ENCODE assay signal across 13 cellular contexts in the genomic region with DNA sequence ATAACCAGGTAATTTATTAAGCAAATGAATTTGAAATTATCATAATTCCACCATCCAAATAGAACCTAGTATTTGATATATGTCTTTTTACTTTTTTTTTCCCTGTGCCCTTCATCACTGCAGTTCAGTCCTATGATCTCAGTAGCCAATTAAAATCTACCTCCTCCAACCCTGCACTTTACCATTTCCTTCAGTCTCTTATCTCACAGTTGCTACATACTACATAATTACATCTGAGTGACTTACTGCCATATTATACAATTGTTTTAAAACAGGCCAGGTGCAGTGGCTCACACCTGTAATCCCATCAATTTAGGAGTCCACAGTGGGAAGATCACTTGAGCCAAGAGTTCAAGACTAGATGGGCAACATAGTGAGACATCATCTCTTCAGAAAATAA.
DNase-seq lines count a peak whose midpoint lies in the region; ATAC-seq and TF ChIP-seq lines count a peak whose summit lies in the region.
"Had no signal": no experiment of that assay in that cellular context is flagged by ENCODE, and none has a peak within 500 bp of the region (broad histone marks: within the 10 kb centered on the region; RNA-seq: fewer than 3 reads in every experiment).

No MANE protein-coding gene starts in this region.

- no peaks in the 10 kb centered on the region for H3K27me3 ChIP-seq in Caco-2 (replicated peaks; ENCODE audit: control insufficient read depth, insufficient read depth, low read length)
- H3K27me3 ChIP-seq: BLaER1 treated with 17β-estradiol and CSF1 and Interleukin-3, amounts not matched to agents 10 nM and 100 nM had no signal

- no peak for ATAC-seq in activated naive CD8-positive, alpha-beta T cell treated with anti-CD3 and anti-CD28 coated beads, Interleukin-2, amount 50 U/mL, for 24 hours
- peak; percentile 86 for ATAC-seq in left colon
- ATAC-seq in naive thymus-derived CD8-positive, alpha-beta T cell: no peak
- ATAC-seq in HG03342 (IDR thresholded peaks at IDR 0.05; ENCODE audit: unreplicated experiment): no peak
- no peak for ATAC-seq in left cardiac atrium

- H3K27me3 Mint-ChIP-seq in activated naive CD8-positive, alpha-beta T cell treated with anti-CD3 and anti-CD28 coated beads for 36 hours: no peaks in the 10 kb centered on the region
- no peaks in the 10 kb centered on the region for H3K27me3 Mint-ChIP-seq in activated naive CD8-positive, alpha-beta T cell treated with anti-CD3 and anti-CD28 coated beads, Interleukin-2, amount 50 U/mL, for 24 hours
- H3K27me3 Mint-ChIP-seq in naive thymus-derived CD8-positive, alpha-beta T cell: no peaks in the 10 kb centered on the region
- H3K27me3 Mint-ChIP-seq in Caco-2 (ENCODE audit: insufficient read depth, unreplicated experiment): no peaks in the 10 kb centered on the region
- H3K27me3 Mint-ChIP-seq: B cell had no signal

- no peaks in the 10 kb centered on the region for H3K4me1 ChIP-seq in Caco-2

- no peak overlapping the region for H3K4me3 Mint-ChIP-seq in activated naive CD8-positive, alpha-beta T cell treated with anti-CD3 and anti-CD28 coated beads for 36 hours
- no peak overlapping the region for H3K4me3 Mint-ChIP-seq in activated naive CD8-positive, alpha-beta T cell treated with anti-CD3 and anti-CD28 coated beads, Interleukin-2, amount 50 U/mL, for 24 hours
- H3K4me3 Mint-ChIP-seq in naive thymus-derived CD8-positive, alpha-beta T cell: no peak overlapping the region
- no peak overlapping the region for H3K4me3 Mint-ChIP-seq in Caco-2 (ENCODE audit: unreplicated experiment)
- H3K4me3 Mint-ChIP-seq: B cell, H9 had no signal

- peak overlapping the region; percentile 32 for H3K27ac Mint-ChIP-seq in activated naive CD8-positive, alpha-beta T cell treated with anti-CD3 and anti-CD28 coated beads for 36 hours
- no peak overlapping the region for H3K27ac Mint-ChIP-seq in activated naive CD8-positive, alpha-beta T cell treated with anti-CD3 and anti-CD28 coated beads, Interleukin-2, amount 50 U/mL, for 24 hours
- peak overlapping the region in 7 of 10 donors; percentile 7 to 73 (median 39) for H3K27ac Mint-ChIP-seq in naive thymus-derived CD8-positive, alpha-beta T cell
- H3K27ac Mint-ChIP-seq in Caco-2 (ENCODE audit: unreplicated experiment): no peak overlapping the region
- H3K27ac Mint-ChIP-seq: B cell, H9 had no signal

- H3K4me1 Mint-ChIP-seq in activated naive CD8-positive, alpha-beta T cell treated with anti-CD3 and anti-CD28 coated beads for 36 hours: peaks cover 28% of the 10 kb centered on the region
- H3K4me1 Mint-ChIP-seq in activated naive CD8-positive, alpha-beta T cell treated with anti-CD3 and anti-CD28 coated beads, Interleukin-2, amount 50 U/mL, for 24 hours: peaks cover 32% of the 10 kb centered on the region
- peaks cover 15 to 48% (median 44%) of the 10 kb centered on the region in 4 donors for H3K4me1 Mint-ChIP-seq in naive thymus-derived CD8-positive, alpha-beta T cell
- H3K4me1 Mint-ChIP-seq in Caco-2 (ENCODE audit: low read depth, unreplicated experiment): no peaks in the 10 kb centered on the region
- H3K4me1 Mint-ChIP-seq: H9 had no signal

- CTCF ChIA-PET in Caco-2 (lab: Charles Lee): no interaction called here

- no peak overlapping the region for H3K4me3 ChIP-seq in Caco-2 (ENCODE audit: low read depth, low read length)
- H3K4me3 ChIP-seq: BLaER1 treated with 17β-estradiol and CSF1 and Interleukin-3, amounts not matched to agents 10 nM and 100 nM had no signal

- peaks cover 29% of the 10 kb centered on the region for H3K9me3 Mint-ChIP-seq in activated naive CD8-positive, alpha-beta T cell treated with anti-CD3 and anti-CD28 coated beads for 36 hours
- H3K9me3 Mint-ChIP-seq in activated naive CD8-positive, alpha-beta T cell treated with anti-CD3 and anti-CD28 coated beads, Interleukin-2, amount 50 U/mL, for 24 hours: peaks cover 25% of the 10 kb centered on the region
- peaks cover 4 to 28% (median 13%) of the 10 kb centered on the region in 9 donors for H3K9me3 Mint-ChIP-seq in naive thymus-derived CD8-positive, alpha-beta T cell
- H3K9me3 Mint-ChIP-seq in Caco-2 (ENCODE audit: unreplicated experiment): peaks cover 12% of the 10 kb centered on the region

- BruUV-seq in Caco-2 (replicated peaks; lab: Mats Ljungman, UMichigan): no TSS peak

- POLR2A ChIA-PET in naive thymus-derived CD8-positive, alpha-beta T cell (lab: Charles Lee): no interaction called here
- POLR2A ChIA-PET in Caco-2 (lab: Charles Lee): no interaction called here

- peaks cover 64% of the 10 kb centered on the region for H3K36me3 Mint-ChIP-seq in activated naive CD8-positive, alpha-beta T cell treated with anti-CD3 and anti-CD28 coated beads for 36 hours
- H3K36me3 Mint-ChIP-seq in activated naive CD8-positive, alpha-beta T cell treated with anti-CD3 and anti-CD28 coated beads, Interleukin-2, amount 50 U/mL, for 24 hours (ENCODE audit: low read depth): peaks cover 51% of the 10 kb centered on the region
- peaks cover 47 to 83% (median 73%) of the 10 kb centered on the region in 3 donors for H3K36me3 Mint-ChIP-seq in naive thymus-derived CD8-positive, alpha-beta T cell
- no peaks in the 10 kb centered on the region for H3K36me3 Mint-ChIP-seq in Caco-2 (ENCODE audit: insufficient read depth, unreplicated experiment)

- no peak for TF ChIP-seq CTCF in Caco-2 (IDR thresholded peaks at IDR 0.05; ENCODE audit: insufficient read depth in 1 of 2, low read depth in 1 of 2, low read length in 1 of 2, severe bottlenecking in 1 of 2, unreplicated experiment in 1 of 2)

- intact Hi-C loops in left colon (cut with DNase I, micrococcal nuclease) (no loop called here), Caco-2 (cut with micrococcal nuclease; ENCODE audit: unreplicated experiment) (no loop called here), left cardiac atrium (cut with DNase I) (no loop called here)

- H3K36me3 ChIP-seq in Caco-2 (ENCODE audit: control insufficient read depth, insufficient read depth, low read length): no peaks in the 10 kb centered on the region

- H3K9me3 ChIP-seq in Caco-2: no peaks in the 10 kb centered on the region

- no peak for DNase-seq in activated naive CD8-positive, alpha-beta T cell treated with anti-CD3 and anti-CD28 coated beads for 36 hours
- no peak for DNase-seq in activated naive CD8-positive, alpha-beta T cell treated with anti-CD3 and anti-CD28 coated beads, Interleukin-2, amount 50 U/mL, for 24 hours
- DNase-seq in NCI-H146 (lab: John Stamatoyannopoulos, UW) (peak; percentile 36), left colon (no peak), Caco-2 (no peak), left cardiac atrium (no peak)
- DNase-seq in naive thymus-derived CD8-positive, alpha-beta T cell: no peak
- DNase-seq: DMS79 treated with DMSO at 0.1 percent for 48 hours, GF-D8, H9 had no signal

Comparison
In these comparisons a context has a peak if more than half of its experiments do, and no peak if none do; other contexts are left out.
1. H3K27ac Mint-ChIP-seq: peak in activated naive CD8-positive, alpha-beta T cell treated with anti-CD3 and anti-CD28 coated beads for 36 hours (single experiment) and naive thymus-derived CD8-positive, alpha-beta T cell (7 of 10); none in activated naive CD8-positive, alpha-beta T cell treated with anti-CD3 and anti-CD28 coated beads, Interleukin-2, amount 50 U/mL, for 24 hours (single experiment) and Caco-2 (single experiment).